In the genomic region with DNA sequence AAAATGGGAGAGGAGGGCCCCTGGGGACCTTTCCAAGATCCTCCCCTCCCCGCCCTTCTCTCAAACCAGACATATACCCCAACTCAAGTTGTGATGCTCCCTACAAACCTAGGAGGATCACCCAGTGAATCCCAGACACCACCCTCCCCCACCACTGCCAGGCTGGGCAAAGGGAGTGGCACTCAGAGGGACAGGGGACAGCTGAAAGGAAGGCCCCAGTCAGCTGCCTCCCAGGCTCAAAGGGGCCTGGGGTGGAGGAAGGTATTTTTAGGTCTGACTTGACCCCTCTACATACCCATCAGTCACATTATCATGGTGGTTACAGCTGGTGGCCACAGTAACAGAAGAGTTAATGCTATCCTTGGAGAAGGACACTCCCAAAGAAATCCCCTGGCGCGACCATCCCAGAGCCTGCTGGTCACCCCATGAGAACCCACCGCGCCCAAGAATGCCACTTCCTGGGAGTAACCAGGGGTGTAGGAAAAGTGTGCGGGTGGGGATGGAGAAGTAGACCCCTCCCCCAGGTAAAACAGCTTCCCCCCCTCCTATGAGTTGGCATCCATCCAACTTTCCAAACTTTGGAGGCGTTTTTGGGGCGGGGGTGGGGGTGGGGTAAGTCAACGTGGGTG, we compare ENCODE assay signal across 10 cellular contexts. TPM values are rescaled to one million over a fixed set of nuclear protein-coding genes. Genes with fewer than 3 reads are reported as not detected.
A peak's percentile ranks its signal among the peaks of the same experiment; 100 is the strongest.
DNase-seq lines count a peak whose midpoint lies in the region; ATAC-seq and TF ChIP-seq lines count a peak whose summit lies in the region.
"Had no signal": no experiment of that assay in that cellular context is flagged by ENCODE, and none has a peak within 500 bp of the region (broad histone marks: within the 10 kb centered on the region; RNA-seq: fewer than 3 reads in every experiment).

No MANE protein-coding gene starts in this region.

- no peaks in the 10 kb centered on the region for H3K9me3 ChIP-seq in RWPE2 (ENCODE audit: severe bottlenecking)
- H3K9me3 ChIP-seq in skeletal muscle satellite cell (replicated peaks; ENCODE audit: low read length) = no peaks in the 10 kb centered on the region

- DNase-seq in GM06990 (ENCODE audit: extremely low read depth, insufficient read length) (no peak), RWPE2 (ENCODE audit: low spot score) (no peak), fibroblast of mammary gland (ENCODE audit: low read depth) (no peak), SHP77 treated with DMSO at 0.1 percent for 48 hours (lab: John Stamatoyannopoulos, UW) (no peak), NCI-H1105 (lab: John Stamatoyannopoulos, UW) (no peak)

- H3K27me3 ChIP-seq in GM06990 (replicated peaks; ENCODE audit: control insufficient read depth, insufficient read depth, low read length) = no peaks in the 10 kb centered on the region
- H3K27me3 ChIP-seq in RWPE2 (ENCODE audit: insufficient read depth, poor library complexity, severe bottlenecking) = no peaks in the 10 kb centered on the region
- no peaks in the 10 kb centered on the region for H3K27me3 ChIP-seq in skeletal muscle satellite cell (ENCODE audit: control insufficient read depth, insufficient read depth, low read length)

- H3K9ac ChIP-seq in skeletal muscle satellite cell (ENCODE audit: low read depth, low read length) = peak overlapping the region; percentile 50

- H3K4me1 ChIP-seq in RWPE2 (ENCODE audit: insufficient read depth, poor library complexity, severe bottlenecking) (no peaks in the 10 kb centered on the region), skeletal muscle satellite cell (ENCODE audit: control insufficient read depth, insufficient read depth, low read length) (peaks cover 37% of the 10 kb centered on the region)

- H3K4me3 ChIP-seq in GM06990 (replicated peaks; ENCODE audit: low read depth, low read length) = peak overlapping the region; percentile 79
- peak overlapping the region; percentile 64 for H3K4me3 ChIP-seq in RWPE2 (ENCODE audit: severe bottlenecking)
- peak overlapping the region; percentile 73 for H3K4me3 ChIP-seq in fibroblast of mammary gland (ENCODE audit: control insufficient read depth, low read depth, low read length)
- H3K4me3 ChIP-seq in skeletal muscle satellite cell (ENCODE audit: low read length) = peak overlapping the region; percentile 88

- H3K4me2 ChIP-seq in skeletal muscle satellite cell (ENCODE audit: low read length) = peak overlapping the region; percentile 85

- TF ChIP-seq CTCF in GM06990 (IDR thresholded peaks at IDR 0.05; ENCODE audit: insufficient read depth, low read length, poor library complexity, severe bottlenecking) = no peak
- TF ChIP-seq CTCF in RWPE2 (IDR thresholded peaks at IDR 0.05; ENCODE audit: poor library complexity, severe bottlenecking) = no peak
- no peak for TF ChIP-seq CTCF in fibroblast of mammary gland (conservative IDR thresholded peaks at IDR 0.05; ENCODE audit: control insufficient read depth, insufficient read depth, low read depth, low read length)

- H3K27ac ChIP-seq in RWPE2 (ENCODE audit: poor library complexity, severe bottlenecking) = peak overlapping the region; percentile 78

- ATAC-seq in RWPE2 (ENCODE audit: low read depth) (no peak), HG02588 (IDR thresholded peaks at IDR 0.05; ENCODE audit: unreplicated experiment) (no peak), HG02798 (IDR thresholded peaks at IDR 0.05; ENCODE audit: poor library complexity, unreplicated experiment) (no peak)

- peaks cover 6% of the 10 kb centered on the region for H3K36me3 ChIP-seq in GM06990 (ENCODE audit: control insufficient read depth, insufficient read depth, low read length)
- peaks cover 35% of the 10 kb centered on the region for H3K36me3 ChIP-seq in RWPE2 (ENCODE audit: low read depth)
- H3K36me3 ChIP-seq in skeletal muscle satellite cell (ENCODE audit: insufficient read depth, low read length) = peaks cover 38% of the 10 kb centered on the region

RNA-seq across cellular contexts. Expression of a gene that starts 1.2 kb away (rescaled TPM):
- 4.6 and 5.9 TPM in 2 replicates for total RNA-seq in skeletal muscle satellite cell (2012; rRNA removed)

RNA-seq across cellular contexts. Expression of a gene that starts 3.8 kb away (rescaled TPM):
- total RNA-seq in skeletal muscle satellite cell (2012; rRNA removed) = 2,094 and 2,393 TPM in 2 replicates

RNA-seq across cellular contexts. Expression of a gene that starts 29.4 kb away (rescaled TPM):
- total RNA-seq in skeletal muscle satellite cell (2012; rRNA removed) = under 0.01 TPM in 2 replicates
- total RNA-seq: activated CD8-positive, alpha-beta memory T cell treated with anti-CD3 and anti-CD28 coated beads for 36 hours; pulmonary artery endothelial cell had no signal

RNA-seq across cellular contexts. Expression of a gene that starts 30.3 kb away (rescaled TPM):
- not detected in 2 replicates for total RNA-seq in skeletal muscle satellite cell (2012; rRNA removed)
- total RNA-seq: activated CD8-positive, alpha-beta memory T cell treated with anti-CD3 and anti-CD28 coated beads for 36 hours; pulmonary artery endothelial cell had no signal

RNA-seq across cellular contexts. Expression of a gene that starts 44.9 kb away (rescaled TPM):
- total RNA-seq in skeletal muscle satellite cell (2012; rRNA removed) = 0.22 and 0.25 TPM in 2 replicates
- total RNA-seq: pulmonary artery endothelial cell had no signal
